In the genomic region with DNA sequence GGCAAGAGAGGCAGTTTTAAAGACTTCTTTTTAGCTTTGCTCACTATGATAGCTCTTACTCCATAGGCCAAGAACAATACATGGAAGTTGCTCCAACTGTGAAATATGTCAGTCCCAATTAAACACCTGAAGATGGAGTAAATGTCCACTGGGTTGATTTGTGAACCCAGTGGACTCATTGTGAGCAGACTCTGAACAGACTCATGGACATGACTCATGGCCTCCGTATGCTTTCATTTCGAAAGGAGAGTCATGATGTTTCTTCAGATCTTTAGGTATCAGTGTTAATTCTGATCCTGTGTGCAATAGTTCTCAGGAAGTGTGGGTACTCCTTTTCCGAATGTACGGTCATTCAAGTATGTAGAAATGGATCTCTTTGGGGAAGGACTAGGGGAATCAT, we compare ENCODE assay signal across 15 cellular contexts. TPM values are rescaled to one million over a fixed set of nuclear protein-coding genes. Genes with fewer than 3 reads are reported as not detected.
DNase-seq lines count a peak whose midpoint lies in the region; ATAC-seq lines count a peak whose summit lies in the region.
"Had no signal": no experiment of that assay in that cellular context is flagged by ENCODE, and none has a peak within 500 bp of the region (broad histone marks: within the 10 kb centered on the region; RNA-seq: fewer than 3 reads in every experiment).

No MANE protein-coding gene starts in this region.

- no CpG with 5 or more reads among the region's 4 CpGs for WGBS in trophoblast cell (ENCODE audit: extremely low coverage, insufficient coverage, insufficient read length)
- WGBS in right cardiac atrium, result 90% methylated on average over 4 of the region's 4 CpGs

- no peak overlapping the region for H4K91ac ChIP-seq in trophoblast cell (ENCODE audit: low read depth, low read length)

- H3K9ac ChIP-seq in trophoblast cell (ENCODE audit: low read length), result no peak overlapping the region

- H3K9me3 Mint-ChIP-seq in activated CD4-positive, alpha-beta T cell treated with anti-CD3 and anti-CD28 coated beads for 36 hours (ENCODE audit: low read depth), result no peaks in the 10 kb centered on the region

- H4K12ac ChIP-seq in trophoblast cell (ENCODE audit: low read depth, low read length), result no peak overlapping the region

- no peak overlapping the region for H3K4me3 Mint-ChIP-seq in activated CD4-positive, alpha-beta T cell treated with anti-CD3 and anti-CD28 coated beads for 36 hours

- H3K36me3 Mint-ChIP-seq in activated CD4-positive, alpha-beta T cell treated with anti-CD3 and anti-CD28 coated beads for 36 hours (ENCODE audit: low read depth), result no peaks in the 10 kb centered on the region

- H3K27ac Mint-ChIP-seq in activated CD4-positive, alpha-beta T cell treated with anti-CD3 and anti-CD28 coated beads for 36 hours, result no peak overlapping the region

- no peak overlapping the region for H2BK12ac ChIP-seq in trophoblast cell (ENCODE audit: low read length)

- H2AK5ac ChIP-seq in trophoblast cell (ENCODE audit: low read length), result no peak overlapping the region

- no peak overlapping the region for H3K14ac ChIP-seq in trophoblast cell (ENCODE audit: low read length)

- peak; percentile 75 for ATAC-seq in activated CD4-positive, alpha-beta T cell treated with anti-CD3 and anti-CD28 coated beads for 36 hours
- ATAC-seq in right cardiac atrium, result no peak

- no peak overlapping the region for H2BK120ac ChIP-seq in trophoblast cell (ENCODE audit: insufficient read depth, low read length, poor library complexity)

- H3K27ac ChIP-seq in trophoblast cell (ENCODE audit: low read depth, low read length) (no peak overlapping the region), right cardiac atrium (ENCODE audit: low read length) (no peak overlapping the region), SJCRH30 (no peak overlapping the region)
- H3K27ac ChIP-seq: ascending aorta had no signal

- CTCF ChIA-PET in activated CD4-positive, alpha-beta T cell treated with anti-CD3 and anti-CD28 coated beads for 36 hours (lab: Charles Lee), result no interaction called here

- no peaks in the 10 kb centered on the region for H3K79me2 ChIP-seq in trophoblast cell (ENCODE audit: control insufficient read depth, insufficient read depth, low read length, poor library complexity)

- no peak overlapping the region for H3K4me2 ChIP-seq in trophoblast cell (ENCODE audit: low read length)

- H3K27me3 ChIP-seq in trophoblast cell (ENCODE audit: insufficient read depth, low read length) (no peaks in the 10 kb centered on the region), H7 (ENCODE audit: control insufficient read depth, insufficient read depth, low read length) (no peaks in the 10 kb centered on the region), right cardiac atrium (ENCODE audit: control insufficient read depth, insufficient read depth) (no peaks in the 10 kb centered on the region), SJCRH30 (no peaks in the 10 kb centered on the region)
- H3K27me3 ChIP-seq: ascending aorta had no signal

- H3K4ac ChIP-seq in trophoblast cell (ENCODE audit: low read depth, low read length), result no peak overlapping the region

- no peak overlapping the region for H4K8ac ChIP-seq in trophoblast cell (ENCODE audit: low read depth, low read length)

- no peaks in the 10 kb centered on the region for H3K79me1 ChIP-seq in trophoblast cell (ENCODE audit: low read length)

- H3K4me1 ChIP-seq in trophoblast cell (ENCODE audit: control insufficient read depth in 1 of 2, insufficient read depth in 2 of 2, low read length in 2 of 2) (no peaks in the 10 kb centered on the region), right cardiac atrium (ENCODE audit: control insufficient read depth, insufficient read depth, low read length) (no peaks in the 10 kb centered on the region), SJCRH30 (peaks cover 11% of the 10 kb centered on the region)
- H3K4me1 ChIP-seq: ascending aorta had no signal

- H3K4me1 Mint-ChIP-seq in activated CD4-positive, alpha-beta T cell treated with anti-CD3 and anti-CD28 coated beads for 36 hours, result peaks cover under 1% of the 10 kb centered on the region

- no peaks in the 10 kb centered on the region for H3K9me3 ChIP-seq in trophoblast cell (ENCODE audit: insufficient read depth, low read depth, low read length)
- H3K9me3 ChIP-seq in right cardiac atrium (ENCODE audit: control insufficient read depth, low read length), result no peaks in the 10 kb centered on the region
- no peaks in the 10 kb centered on the region for H3K9me3 ChIP-seq in SJCRH30 (replicated peaks)
- H3K9me3 ChIP-seq: ascending aorta had no signal

- no peak overlapping the region for H3K18ac ChIP-seq in trophoblast cell (ENCODE audit: low read length)

- no peaks in the 10 kb centered on the region for H3K36me3 ChIP-seq in trophoblast cell (ENCODE audit: control insufficient read depth in 1 of 2, insufficient read depth in 2 of 2, low read length in 2 of 2)
- no peaks in the 10 kb centered on the region for H3K36me3 ChIP-seq in H7 (replicated peaks; ENCODE audit: control insufficient read depth, insufficient read depth, low read length)
- H3K36me3 ChIP-seq in SJCRH30, result no peaks in the 10 kb centered on the region
- H3K36me3 ChIP-seq: ascending aorta had no signal

- no peak overlapping the region for H2AFZ ChIP-seq in trophoblast cell (ENCODE audit: insufficient read depth, low read length, poor library complexity)

- DNase-seq in activated CD4-positive, alpha-beta T cell treated with anti-CD3 and anti-CD28 coated beads for 36 hours, result no peak
- DNase-seq in activated CD4-positive, alpha-beta T cell treated with anti-CD3 and anti-CD28 coated beads for 48 hours, result no peak
- DNase-seq in MV-4-11 (lab: John Stamatoyannopoulos, UW), result peak; percentile 5
- DNase-seq in dermis blood vessel endothelial cell, result peak; percentile 66
- peak; percentile 3 to 32 for DNase-seq in trophoblast cell
- no peak for DNase-seq in H7
- DNase-seq in right cardiac atrium, result no peak
- DNase-seq in SJCRH30, result no peak
- DNase-seq: ACHN, DMS79 treated with DMSO at 0.1 percent for 48 hours, NCI-H1417 treated with DMSO at 0.1 percent for 48 hours, NCI-H69, occipital lobe, SIG-M5 had no signal

- POLR2A ChIA-PET in activated CD4-positive, alpha-beta T cell treated with anti-CD3 and anti-CD28 coated beads for 36 hours (lab: Charles Lee), result no interaction called here

- peaks cover 7% of the 10 kb centered on the region for H3K27me3 Mint-ChIP-seq in activated CD4-positive, alpha-beta T cell treated with anti-CD3 and anti-CD28 coated beads for 36 hours

- H3K23ac ChIP-seq in trophoblast cell (ENCODE audit: low read length), result no peak overlapping the region

- H3K4me3 ChIP-seq in trophoblast cell (ENCODE audit: low read depth, low read length), result no peak overlapping the region
- no peak overlapping the region for H3K4me3 ChIP-seq in H7 (ENCODE audit: insufficient read depth, low read depth, low read length)
- no peak overlapping the region for H3K4me3 ChIP-seq in right cardiac atrium (ENCODE audit: low read length)
- H3K4me3 ChIP-seq in SJCRH30, result no peak overlapping the region
- H3K4me3 ChIP-seq: ascending aorta had no signal

- intact Hi-C loops in activated CD4-positive, alpha-beta T cell treated with anti-CD3 and anti-CD28 coated beads for 36 hours (cut with DNase I, micrococcal nuclease), result no loop called here
- intact Hi-C loops in right cardiac atrium (cut with DNase I), result no loop called here

- H2BK5ac ChIP-seq in trophoblast cell (ENCODE audit: low read depth, low read length, poor library complexity), result no peak overlapping the region

RNA-seq across cellular contexts. Expression of a gene that starts 5.4 kb away (rescaled TPM):
- 10 to 100 TPM; 25.3 to 31.0 TPM for total RNA-seq in activated CD4-positive, alpha-beta T cell treated with anti-CD3 and anti-CD28 coated beads for 36 hours
- total RNA-seq in dermis blood vessel endothelial cell (17.0 and 24.0 TPM in 2 replicates), right cardiac atrium (10 to 100 TPM; 14.2 to 15.6 (median 14.8) TPM)
- 20.7 and 21.2 TPM in 2 replicates for polyA plus RNA-seq in trophoblast cell (2013)
- 17.5 and 28.3 TPM in 2 replicates for total RNA-seq in H7 (2014; rRNA removed; shearing (Covaris generic))
- polyA plus RNA-seq in right cardiac atrium, result 9.2 TPM
- 39.4 and 44.5 TPM in 2 replicates for total RNA-seq in SJCRH30 (2014; rRNA removed; shearing (Covaris generic))

Comparison
In these comparisons a context has a peak if more than half of its experiments do, and no peak if none do; other contexts are left out.
1. DNase-seq: peak in MV-4-11 (single experiment), dermis blood vessel endothelial cell (single experiment) and trophoblast cell (2 of 2); none in activated CD4-positive, alpha-beta T cell treated with anti-CD3 and anti-CD28 coated beads for 36 hours (single experiment), activated CD4-positive, alpha-beta T cell treated with anti-CD3 and anti-CD28 coated beads for 48 hours (single experiment), H7 (single experiment), right cardiac atrium (0 of 3) and SJCRH30 (0 of 2).